In the genomic region with DNA sequence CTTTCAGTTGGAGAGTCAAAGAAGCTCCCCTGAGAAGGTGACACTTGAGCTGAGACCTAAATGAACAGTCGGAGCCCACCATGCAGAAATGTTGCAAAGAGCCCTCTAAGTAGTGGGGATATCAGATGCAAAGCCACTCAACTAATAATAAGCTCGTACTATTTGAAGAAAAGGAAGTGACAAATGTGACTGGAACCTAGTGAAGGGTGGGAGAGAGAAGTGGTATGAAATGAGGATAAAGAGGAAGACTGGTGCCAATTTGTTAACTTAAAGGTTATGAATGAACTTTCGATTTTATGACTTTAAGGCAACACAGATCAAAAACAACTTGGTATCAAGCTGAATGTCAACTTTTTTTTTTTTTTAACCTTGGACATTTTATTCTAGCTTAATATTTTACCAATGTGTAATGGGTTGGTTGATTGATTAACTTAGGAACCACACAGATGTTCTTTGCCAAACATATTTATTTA, we compare ENCODE assay signal across 9 cellular contexts. TPM values are rescaled to one million over a fixed set of nuclear protein-coding genes. Genes with fewer than 3 reads are reported as not detected.
DNase-seq lines count a peak whose midpoint lies in the region; ATAC-seq and TF ChIP-seq lines count a peak whose summit lies in the region.
"Had no signal": no experiment of that assay in that cellular context is flagged by ENCODE, and none has a peak within 500 bp of the region (broad histone marks: within the 10 kb centered on the region; RNA-seq: fewer than 3 reads in every experiment).

No MANE protein-coding gene starts in this region.

- H3K4me3 ChIP-seq in trophoblast cell (ENCODE audit: low read depth, low read length) (no peak overlapping the region), lower leg skin (ENCODE audit: low read depth, poor library complexity, severe bottlenecking) (no peak overlapping the region)
- H3K4me3 ChIP-seq: upper lobe of left lung had no signal

- no peak overlapping the region for H3K14ac ChIP-seq in trophoblast cell (ENCODE audit: low read length)

- no peak overlapping the region for H3K23ac ChIP-seq in trophoblast cell (ENCODE audit: low read length)

- H2AK5ac ChIP-seq in trophoblast cell (ENCODE audit: low read length), result no peak overlapping the region

- intact Hi-C loops in lower leg skin (cut with DNase I; ENCODE audit: low total_unique reads), result no loop called here

- H3K79me1 ChIP-seq in trophoblast cell (ENCODE audit: low read length), result no peaks in the 10 kb centered on the region

- DNase-seq in Caki2 (ENCODE audit: low read depth), result peak; percentile 49
- peak; percentile 17 for DNase-seq in glomerular visceral epithelial cell (ENCODE audit: extremely low spot score)
- DNase-seq in NCI-H2107 treated with DMSO at 0.1 percent for 48 hours (lab: John Stamatoyannopoulos, UW; ENCODE audit: unreplicated experiment), result no peak
- DNase-seq in trophoblast cell, result no peak
- no peak for DNase-seq in NCI-H2081 (lab: John Stamatoyannopoulos, UW)
- DNase-seq in lower leg skin (ENCODE audit: low spot score in 2 of 2), result no peak
- DNase-seq: upper lobe of left lung had no signal

- no peak overlapping the region for H3K4me2 ChIP-seq in trophoblast cell (ENCODE audit: low read length)

- peaks cover 18% of the 10 kb centered on the region for H3K36me3 Mint-ChIP-seq in IgD-negative memory B cell

- WGBS in trophoblast cell (ENCODE audit: extremely low coverage, insufficient coverage, insufficient read length), result 100% methylated on average over 1 of the region's 3 CpGs
- WGBS in lower leg skin, 2 donors, result 70 to 78% methylated on average over 3 of the region's 3 CpGs

- no peak overlapping the region for H4K12ac ChIP-seq in trophoblast cell (ENCODE audit: low read depth, low read length)

- peak overlapping the region; percentile 3 to 92 (median 68) for H3K4me3 Mint-ChIP-seq in IgD-negative memory B cell

- no peaks in the 10 kb centered on the region for H3K79me2 ChIP-seq in trophoblast cell (ENCODE audit: control insufficient read depth, insufficient read depth, low read length, poor library complexity)

- H3K9me3 ChIP-seq in trophoblast cell (ENCODE audit: insufficient read depth, low read depth, low read length), result no peaks in the 10 kb centered on the region
- H3K9me3 ChIP-seq: upper lobe of left lung had no signal

- peaks cover 0 to 3% (median 0%) of the 10 kb centered on the region in 3 donors for H3K9me3 Mint-ChIP-seq in IgD-negative memory B cell

- H3K4ac ChIP-seq in trophoblast cell (ENCODE audit: low read depth, low read length), result no peak overlapping the region

- no peaks in the 10 kb centered on the region for H3K27me3 Mint-ChIP-seq in IgD-negative memory B cell

- H2BK12ac ChIP-seq in trophoblast cell (ENCODE audit: low read length), result no peak overlapping the region

- TF ChIP-seq POLR2A in lower leg skin (IDR thresholded peaks at IDR 0.05), result no peak

- in situ Hi-C loops in Caki2 (cut with HindIII; ENCODE audit: low pct_unique_long_range_greater_than_20kb, low sequenced_read_pairs), result no loop called here

- no peak overlapping the region for H4K8ac ChIP-seq in trophoblast cell (ENCODE audit: low read depth, low read length)

- H3K27me3 ChIP-seq in trophoblast cell (ENCODE audit: insufficient read depth, low read length), result no peaks in the 10 kb centered on the region
- H3K27me3 ChIP-seq: upper lobe of left lung had no signal

- H2BK120ac ChIP-seq in trophoblast cell (ENCODE audit: insufficient read depth, low read length, poor library complexity), result no peak overlapping the region

- no peak overlapping the region for H4K91ac ChIP-seq in trophoblast cell (ENCODE audit: low read depth, low read length)

- no peak overlapping the region for H3K9ac ChIP-seq in trophoblast cell (ENCODE audit: low read length)

- H2AFZ ChIP-seq in trophoblast cell (ENCODE audit: insufficient read depth, low read length, poor library complexity), result no peak overlapping the region

- peaks cover 53 to 63% (median 60%) of the 10 kb centered on the region in 3 donors for H3K4me1 Mint-ChIP-seq in IgD-negative memory B cell

- H2BK5ac ChIP-seq in trophoblast cell (ENCODE audit: low read depth, low read length, poor library complexity), result no peak overlapping the region

- no peaks in the 10 kb centered on the region for H3K36me3 ChIP-seq in trophoblast cell (ENCODE audit: control insufficient read depth in 1 of 2, insufficient read depth in 2 of 2, low read length in 2 of 2)
- H3K36me3 ChIP-seq: upper lobe of left lung had no signal

- ATAC-seq in GM21381 (IDR thresholded peaks at IDR 0.05; ENCODE audit: unreplicated experiment), result peak; percentile 50

- no peak for TF ChIP-seq CTCF in lower leg skin (IDR thresholded peaks at IDR 0.05)

- H3K4me1 ChIP-seq in trophoblast cell (ENCODE audit: control insufficient read depth in 1 of 2, insufficient read depth in 2 of 2, low read length in 2 of 2), result no peaks in the 10 kb centered on the region

- no peak overlapping the region for H3K27ac ChIP-seq in trophoblast cell (ENCODE audit: low read depth, low read length)

- no peak overlapping the region for H3K18ac ChIP-seq in trophoblast cell (ENCODE audit: low read length)

- H3K27ac Mint-ChIP-seq in IgD-negative memory B cell, result peak overlapping the region; percentile 3 to 92 (median 54)

RNA-seq across cellular contexts. Expression of gene LYPLAL1, which starts 14.7 kb away (rescaled TPM):
- total RNA-seq in Caki2 (2014; rRNA removed; shearing (Covaris generic); ENCODE audit: low replicate concordance), result 19.4 and 20.5 TPM in 2 replicates
- polyA plus RNA-seq in IgD-negative memory B cell, result 157 TPM
- 16.5 and 16.8 TPM in 2 replicates for polyA plus RNA-seq in trophoblast cell (2013)
- 10 to 100 TPM; 16.2 to 25.8 (median 23.7) TPM for total RNA-seq in lower leg skin

Comparison
In these comparisons a context has a peak if more than half of its experiments do, and no peak if none do; other contexts are left out.
1. DNase-seq: peak in Caki2 (single experiment) and glomerular visceral epithelial cell (single experiment); none in NCI-H2107 treated with DMSO at 0.1 percent for 48 hours (single experiment), trophoblast cell (0 of 2), NCI-H2081 (0 of 2) and lower leg skin (0 of 2).